ENCODE assay signal across 8 cellular contexts in genomic region chr12:55717397-55718007, GRCh38. TPM values are rescaled to one million over a fixed set of nuclear protein-coding genes. Genes with fewer than 3 reads are reported as not detected.
A peak's percentile ranks its signal among the peaks of the same experiment; 100 is the strongest.
DNase-seq lines count a peak whose midpoint lies in the region; ATAC-seq and TF ChIP-seq lines count a peak whose summit lies in the region.

No MANE protein-coding gene starts in this region.

- peaks cover 17 to 53% of the 10 kb centered on the region in 2 experiments for H3K79me1 ChIP-seq in IMR-90 (ENCODE audit: low read depth in 1 of 2, low read length in 2 of 2)

- peaks cover 0 to 22% (median 15%) of the 10 kb centered on the region in 11 experiments; a peak in 15 of 22 replicates for H3K36me3 ChIP-seq in BLaER1 treated with 17β-estradiol and CSF1 and Interleukin-3, amounts not matched to agents 10 nM and 100 nM
- H3K36me3 ChIP-seq in IMR-90 (ENCODE audit: control insufficient read depth, insufficient read depth, low read length) (no peaks in the 10 kb centered on the region), ascending aorta (no peaks in the 10 kb centered on the region), lower lobe of right lung (peaks cover 16% of the 10 kb centered on the region), transverse colon (no peaks in the 10 kb centered on the region)

- in situ Hi-C loops in IMR-90 (cut with MboI; ENCODE audit: low sequenced_read_pairs): no loop called here
- in situ Hi-C loops in transverse colon (cut with MboI; ENCODE audit: low pct_ligation_motif_present in 1 of 4, low pct_unique_long_range_greater_than_20kb in 1 of 4, low sequenced_read_pairs in 3 of 4): no loop called here

- peaks cover 0 to 4% (median 0%) of the 10 kb centered on the region in 11 experiments; a peak in 3 of 22 replicates for H3K27me3 ChIP-seq in BLaER1 treated with 17β-estradiol and CSF1 and Interleukin-3, amounts not matched to agents 10 nM and 100 nM
- H3K27me3 ChIP-seq in IMR-90 (ENCODE audit: control insufficient read depth, insufficient read depth, low read length) (no peaks in the 10 kb centered on the region), ascending aorta (no peaks in the 10 kb centered on the region), lower lobe of right lung (ENCODE audit: low read depth) (no peaks in the 10 kb centered on the region), transverse colon (no peaks in the 10 kb centered on the region)

- H3K4ac ChIP-seq in IMR-90 (ENCODE audit: low read depth, low read length): peak overlapping the region; percentile 82

- H2BK15ac ChIP-seq in IMR-90 (ENCODE audit: low read depth, low read length): peak overlapping the region; percentile 47; the same call in 1 of the 3 replicates

- peak overlapping the region in 9 of 11 experiments; percentile 87 to 94 (median 90); a peak in 17 of 22 replicates for H3K27ac ChIP-seq in BLaER1 treated with 17β-estradiol and CSF1 and Interleukin-3, amounts not matched to agents 10 nM and 100 nM
- H3K27ac ChIP-seq in IMR-90 (ENCODE audit: insufficient read depth, low read length) (peak overlapping the region; percentile 38), ascending aorta (peak overlapping the region; percentile 86 to 88), lower lobe of right lung (peak overlapping the region; percentile 90), transverse colon (peak overlapping the region; percentile 97 to 99 (median 99))

- H3K18ac ChIP-seq in IMR-90 (ENCODE audit: low read depth, low read length): peak overlapping the region; percentile 11; the same call in 1 of the 2 replicates

- peaks cover 0 to 50% (median 0%) of the 10 kb centered on the region in 11 experiments; a peak in 5 of 22 replicates for H4K20me1 ChIP-seq in BLaER1 treated with 17β-estradiol and CSF1 and Interleukin-3, amounts not matched to agents 10 nM and 100 nM
- H4K20me1 ChIP-seq in IMR-90 (ENCODE audit: insufficient read depth, low read length): peaks cover 16% of the 10 kb centered on the region

- dilution Hi-C loops in IMR-90 (cut with HindIII; ENCODE audit: low sequenced_read_pairs, unreplicated experiment): no loop called here

- no peak for ATAC-seq in IMR-90 (ENCODE audit: low read depth)
- ATAC-seq in lower lobe of right lung: no peak
- no peak for ATAC-seq in HG03439 (IDR thresholded peaks at IDR 0.05; ENCODE audit: unreplicated experiment)
- ATAC-seq in GM18858 (IDR thresholded peaks at IDR 0.05; ENCODE audit: unreplicated experiment): no peak

- peak overlapping the region; percentile 83 to 95 for H4K8ac ChIP-seq in IMR-90 (ENCODE audit: low read depth in 2 of 2, low read length in 2 of 2)

- WGBS in IMR-90 (ENCODE audit: extremely low coverage in 2 of 2, insufficient read length in 1 of 2), 2 experiments: no CpG with 5 or more reads among the region's 4 CpGs
- 39% methylated on average over 4 of the region's 4 CpGs; no CpG with 5 or more reads in 1 of the 2 donors for WGBS in transverse colon (ENCODE audit: low coverage in 1 of 2), 2 donors

- H2AK9ac ChIP-seq in IMR-90 (replicated peaks; ENCODE audit: low read depth, low read length, poor library complexity): peak overlapping the region; percentile 78

- peak overlapping the region; percentile 81 to 98 (median 94) for H3K4me2 ChIP-seq in BLaER1 treated with 17β-estradiol and CSF1 and Interleukin-3, amounts not matched to agents 10 nM and 100 nM
- H3K4me2 ChIP-seq in IMR-90 (ENCODE audit: low read depth, low read length): peak overlapping the region; percentile 94

- peaks cover 41 to 71% (median 69%) of the 10 kb centered on the region in 10 experiments for H3K4me1 ChIP-seq in BLaER1 treated with 17β-estradiol and CSF1 and Interleukin-3, amounts not matched to agents 10 nM and 100 nM
- H3K4me1 ChIP-seq in IMR-90 (ENCODE audit: control insufficient read depth, insufficient read depth, low read length) (peaks cover 42% of the 10 kb centered on the region), ascending aorta (peaks cover 48 to 68% of the 10 kb centered on the region in 2 donors), lower lobe of right lung (peaks cover 61% of the 10 kb centered on the region), transverse colon (peaks cover 38 to 71% (median 60%) of the 10 kb centered on the region in 4 donors)

- H3K4me3 ChIP-seq in BLaER1 treated with 17β-estradiol and CSF1 and Interleukin-3, amounts not matched to agents 10 nM and 100 nM: peak overlapping the region; percentile 61 to 90 (median 78)
- H3K4me3 ChIP-seq in IMR-90 (ENCODE audit: insufficient read depth, low read depth, low read length) (no peak overlapping the region), ascending aorta (peak overlapping the region; percentile 64 to 79), lower lobe of right lung (peak overlapping the region; percentile 78), transverse colon (peak overlapping the region in 2 of 4 donors; percentile 72 to 93)

- H4K5ac ChIP-seq in IMR-90 (ENCODE audit: low read depth, low read length): peak overlapping the region; percentile 5; the same call in 1 of the 2 replicates

- no peaks in the 10 kb centered on the region for H3K9me3 ChIP-seq in BLaER1 treated with 17β-estradiol and CSF1 and Interleukin-3, amounts not matched to agents 10 nM and 100 nM (replicated peaks in 1 of 11)
- H3K9me3 ChIP-seq in IMR-90 (ENCODE audit: control insufficient read depth, insufficient read depth, low read length) (no peaks in the 10 kb centered on the region), ascending aorta (no peaks in the 10 kb centered on the region), lower lobe of right lung (no peaks in the 10 kb centered on the region), transverse colon (no peaks in the 10 kb centered on the region)

- H3K9me1 ChIP-seq in IMR-90 (ENCODE audit: insufficient read depth, low read length): peaks cover 32% of the 10 kb centered on the region

- peak overlapping the region; percentile 59 for H2BK120ac ChIP-seq in IMR-90 (ENCODE audit: low read depth, low read length)

- intact Hi-C loops in IMR-90 (cut with micrococcal nuclease) (no loop called here), ascending aorta (cut with DNase I) (no loop called here), lower lobe of right lung (cut with DNase I) (no loop called here), transverse colon (cut with DNase I; ENCODE audit: low total_unique reads) (no loop called here)

- H2BK20ac ChIP-seq in IMR-90 (ENCODE audit: low read depth, low read length): 0 out of 2 replicates have a peak overlapping the region, but pooled peaks have one; percentile 26

- TF ChIP-seq CTCF in IMR-90 (conservative IDR thresholded peaks at IDR 0.05; ENCODE audit: low read depth, low read length): no peak
- TF ChIP-seq CTCF in ascending aorta (IDR thresholded peaks at IDR 0.05): no peak
- no peak for TF ChIP-seq CTCF in lower lobe of right lung (IDR thresholded peaks at IDR 0.05)
- no peak for TF ChIP-seq CTCF in transverse colon (IDR thresholded peaks at IDR 0.05)

- H2BK5ac ChIP-seq in IMR-90 (ENCODE audit: low read depth, low read length, poor library complexity, severe bottlenecking): peak overlapping the region; percentile 71

- no peak for TF ChIP-seq EP300 in transverse colon (IDR thresholded peaks at IDR 0.05; ENCODE audit: low read depth)

- no peak for TF ChIP-seq POLR2A in IMR-90 (IDR thresholded peaks at IDR 0.05; ENCODE audit: low read depth, low read length)
- TF ChIP-seq POLR2A in transverse colon (IDR thresholded peaks at IDR 0.05): no peak

- no peak overlapping the region for H3K56ac ChIP-seq in IMR-90 (ENCODE audit: extremely low read depth, insufficient read depth, low read length)

- H3K9ac ChIP-seq in BLaER1 treated with 17β-estradiol and CSF1 and Interleukin-3, amounts not matched to agents 10 nM and 100 nM: peak overlapping the region; percentile 27 to 91 (median 88); a peak in 19 of 22 replicates
- H3K9ac ChIP-seq in IMR-90 (ENCODE audit: low read depth, low read length): no peak overlapping the region; the same call in 1 of the 2 replicates

- POLR2A ChIA-PET in IMR-90 (lab: Charles Lee; ENCODE audit: unreplicated experiment): no interaction called here

- peak overlapping the region; percentile 80 for H3K23ac ChIP-seq in IMR-90 (ENCODE audit: low read depth, low read length)

- no TSS peak for BruUV-seq in IMR-90 (replicated peaks; lab: Mats Ljungman, UMichigan)

- CTCF ChIA-PET in IMR-90 (lab: Yijun Ruan, JAX): no interaction called here

- peak overlapping the region; percentile 98 for H2AK5ac ChIP-seq in IMR-90 (ENCODE audit: low read depth, low read length)

- H3K14ac ChIP-seq in IMR-90 (replicated peaks; ENCODE audit: low read depth, low read length): peak overlapping the region; percentile 49; the same call in 1 of the 2 replicates

- DNase-seq in IMR-90 (peak; percentile 86), ascending aorta (ENCODE audit: low spot score in 2 of 2) (no peak), lower lobe of right lung (no peak), transverse colon (peak; percentile 63), DMS153 (lab: John Stamatoyannopoulos, UW) (no peak)

- H2AFZ ChIP-seq in IMR-90 (replicated peaks; ENCODE audit: low read length, poor library complexity): peak overlapping the region; percentile 65

- TF ChIP-seq RAD21 in IMR-90 (IDR thresholded peaks at IDR 0.05; ENCODE audit: low read length): no peak; the same call in 1 of the 2 replicates

- H4K91ac ChIP-seq in IMR-90 (ENCODE audit: insufficient read depth, low read depth, low read length): peak overlapping the region; percentile 78

RNA-seq across cellular contexts. Expression of gene BLOC1S1, which starts 1.7 kb away (rescaled TPM):
- total RNA-seq in IMR-90 (2012; rRNA removed) (128 and 158 TPM in 2 replicates), ascending aorta (57.2 TPM), lower lobe of right lung (134 TPM), transverse colon (100 to 1,000 TPM; 158 to 494 (median 381) TPM)
- 280 and 285 TPM in 2 replicates for polyA plus RNA-seq in IMR-90 (2012; rRNA removed)
- polyA plus RNA-seq in IMR-90 (2012; cell fraction: cytosol; rRNA removed): 332 and 427 TPM in 2 replicates
- 75.9 and 113 TPM in 2 replicates for polyA plus RNA-seq in IMR-90 (2012; cell fraction: nucleus; rRNA removed; ENCODE audit: low replicate concordance)

RNA-seq across cellular contexts. Expression of gene RDH5, which starts 2.7 kb away (rescaled TPM):
- total RNA-seq in IMR-90 (2012; rRNA removed) (7.3 and 8.9 TPM in 2 replicates), ascending aorta (3.6 TPM), lower lobe of right lung (11.1 TPM), transverse colon (10 to 100 TPM; 16.5 to 74.4 (median 58.3) TPM)
- polyA plus RNA-seq in IMR-90 (2012; rRNA removed): 18.8 and 21.0 TPM in 2 replicates
- polyA plus RNA-seq in IMR-90 (2012; cell fraction: cytosol; rRNA removed): 16.9 and 19.9 TPM in 2 replicates
- polyA plus RNA-seq in IMR-90 (2012; cell fraction: nucleus; rRNA removed; ENCODE audit: low replicate concordance): 85.3 and 102 TPM in 2 replicates

RNA-seq across cellular contexts. Expression of gene ITGA7, which starts 9.8 kb away (rescaled TPM):
- total RNA-seq in IMR-90 (2012; rRNA removed) (3.9 and 4.4 TPM in 2 replicates), ascending aorta (246 TPM), lower lobe of right lung (17.5 TPM), transverse colon (100 to 1,000 TPM in 1 of 4 donors, 10 to 100 TPM in 3; 14.4 to 125 (median 23.6) TPM)
- 13.9 and 15.7 TPM in 2 replicates for polyA plus RNA-seq in IMR-90 (2012; rRNA removed)
- polyA plus RNA-seq in IMR-90 (2012; cell fraction: cytosol; rRNA removed): 12.1 and 23.0 TPM in 2 replicates
- 89.0 and 117 TPM in 2 replicates for polyA plus RNA-seq in IMR-90 (2012; cell fraction: nucleus; rRNA removed; ENCODE audit: low replicate concordance)

RNA-seq across cellular contexts. Expression of gene CD63, which starts 11.3 kb away (rescaled TPM):
- total RNA-seq in IMR-90 (2012; rRNA removed): 995 and 1,796 TPM in 2 replicates
- polyA plus RNA-seq in IMR-90 (2012; rRNA removed): 1,398 and 1,518 TPM in 2 replicates
- polyA plus RNA-seq in IMR-90 (2012; cell fraction: cytosol; rRNA removed): 856 and 974 TPM in 2 replicates
- polyA plus RNA-seq in IMR-90 (2012; cell fraction: nucleus; rRNA removed; ENCODE audit: low replicate concordance): 173 and 576 TPM in 2 replicates
- 566 TPM for total RNA-seq in ascending aorta
- 1,142 TPM for total RNA-seq in lower lobe of right lung
- 100 to 1,000 TPM; 427 to 723 (median 581) TPM for total RNA-seq in transverse colon

RNA-seq across cellular contexts. Expression of gene GDF11, which starts 25.4 kb away (rescaled TPM):
- total RNA-seq in IMR-90 (2012; rRNA removed): 2.2 and 2.7 TPM in 2 replicates
- 12.9 and 13.6 TPM in 2 replicates for polyA plus RNA-seq in IMR-90 (2012; rRNA removed)
- 5.7 and 15.7 TPM in 2 replicates for polyA plus RNA-seq in IMR-90 (2012; cell fraction: cytosol; rRNA removed)
- 5.5 and 10.6 TPM in 2 replicates for polyA plus RNA-seq in IMR-90 (2012; cell fraction: nucleus; rRNA removed; ENCODE audit: low replicate concordance)
- total RNA-seq in ascending aorta: 1.6 TPM
- total RNA-seq in lower lobe of right lung: 3.8 TPM
- 1 to 10 TPM in 1 of 4 donors, under 1 TPM in 3; 0.37 to 1.7 (median 0.60) TPM for total RNA-seq in transverse colon

Comparison
In these comparisons a context has a peak if more than half of its experiments do, and no peak if none do; other contexts are left out.
1. H3K27ac ChIP-seq: peak in every context shown above with its lines; median percentile 99 in transverse colon; 90 in BLaER1 treated with 17β-estradiol and CSF1 and Interleukin-3, amounts not matched to agents 10 nM and 100 nM; 90 in lower lobe of right lung; 87 in ascending aorta; 38 in IMR-90.
2. DNase-seq: peak in IMR-90 (single experiment) and transverse colon (single experiment); none in ascending aorta (0 of 2), lower lobe of right lung (single experiment) and DMS153 (single experiment).